In the genomic region with DNA sequence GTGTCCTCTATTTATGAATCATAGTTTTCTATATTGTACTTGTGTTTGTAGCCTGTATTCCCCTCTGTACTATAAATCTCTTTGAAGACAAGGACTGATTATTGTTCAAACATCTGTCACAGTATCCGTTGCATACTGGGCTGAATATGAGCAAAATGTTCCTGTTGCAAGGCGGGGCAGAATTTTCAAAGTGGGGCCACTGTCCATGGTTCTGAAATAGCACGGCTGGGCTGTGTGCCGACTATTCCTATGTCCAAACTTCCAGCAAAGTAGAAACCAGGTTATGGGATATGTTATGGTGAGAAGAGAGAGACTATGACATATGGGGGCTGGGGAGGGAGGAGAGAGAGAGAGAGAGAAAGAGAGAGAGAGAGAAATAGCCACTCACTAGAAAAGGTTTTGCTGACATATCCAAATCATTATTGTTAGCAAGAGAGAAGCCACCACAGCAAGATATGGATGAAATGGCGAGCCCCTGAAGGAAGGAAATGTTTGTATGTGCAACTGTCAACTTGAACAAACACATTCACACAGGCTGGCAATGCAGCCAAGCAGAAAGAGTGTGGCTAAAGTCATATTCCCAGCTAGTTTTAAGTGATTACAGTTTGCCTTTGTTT, we compare ENCODE assay signal across 11 cellular contexts.
DNase-seq lines count a peak whose midpoint lies in the region; ATAC-seq, FAIRE-seq and TF ChIP-seq lines count a peak whose summit lies in the region.
"Had no signal": no experiment of that assay in that cellular context is flagged by ENCODE, and none has a peak within 500 bp of the region (broad histone marks: within the 10 kb centered on the region; RNA-seq: fewer than 3 reads in every experiment).

No MANE protein-coding gene starts in this region.

- TF ChIP-seq CTCF in astrocyte (IDR thresholded peaks at IDR 0.05; ENCODE audit: insufficient read depth, low read depth, low read length), result no peak
- TF ChIP-seq CTCF in left lung (IDR thresholded peaks at IDR 0.05), result no peak
- no peak for TF ChIP-seq CTCF in esophagus muscularis mucosa (IDR thresholded peaks at IDR 0.05)

- no peaks in the 10 kb centered on the region for H3K36me3 Mint-ChIP-seq in astrocyte (ENCODE audit: low read depth, unreplicated experiment)
- no peaks in the 10 kb centered on the region for H3K36me3 Mint-ChIP-seq in activated T-helper 1 cell treated with anti-CD3 and anti-CD28 coated beads, Interleukin-12 subunit alpha, Interleukin-12 subunit beta, Interleukin-2, Interleukin-4 antibody, amounts not matched to agents 30 ng/mL and 10 ng/mL and 1 ng/mL, durations not matched to agents 14 hours and 24 hours and 36 hours (ENCODE audit: low read depth)
- H3K36me3 Mint-ChIP-seq: immature natural killer cell had no signal

- DNase-seq in ELR (ENCODE audit: low read depth), result peak; percentile 26
- peak; percentile 10 for DNase-seq in astrocyte (ENCODE audit: low read depth)
- no peak for DNase-seq in left lung
- no peak for DNase-seq in HPDE6-E6E7 (ENCODE audit: extremely low spot score)
- no peak for DNase-seq in activated T-helper 1 cell treated with anti-CD3 and anti-CD28 coated beads, Interleukin-12 subunit alpha, Interleukin-12 subunit beta, Interleukin-2, Interleukin-4 antibody, amounts not matched to agents 30 ng/mL and 10 ng/mL and 1 ng/mL, durations not matched to agents 14 hours and 24 hours and 36 hours (ENCODE audit: low spot score)
- DNase-seq in NCI-H2081 (lab: John Stamatoyannopoulos, UW), result no peak
- DNase-seq in esophagus muscularis mucosa (ENCODE audit: extremely low spot score), result no peak
- DNase-seq: NCI-H1417 treated with DMSO at 0.1 percent for 48 hours, right lobe of liver had no signal

- peak; percentile 57 for ATAC-seq in left lung

- no peaks in the 10 kb centered on the region for H3K4me1 Mint-ChIP-seq in astrocyte (ENCODE audit: low read depth, unreplicated experiment)
- H3K4me1 Mint-ChIP-seq in activated T-helper 1 cell treated with anti-CD3 and anti-CD28 coated beads, Interleukin-12 subunit alpha, Interleukin-12 subunit beta, Interleukin-2, Interleukin-4 antibody, amounts not matched to agents 30 ng/mL and 10 ng/mL and 1 ng/mL, durations not matched to agents 14 hours and 24 hours and 36 hours (ENCODE audit: low read depth), result no peaks in the 10 kb centered on the region
- H3K4me1 Mint-ChIP-seq: immature natural killer cell had no signal

- no peaks in the 10 kb centered on the region for H3K9me3 Mint-ChIP-seq in astrocyte (ENCODE audit: unreplicated experiment)
- H3K9me3 Mint-ChIP-seq in activated T-helper 1 cell treated with anti-CD3 and anti-CD28 coated beads, Interleukin-12 subunit alpha, Interleukin-12 subunit beta, Interleukin-2, Interleukin-4 antibody, amounts not matched to agents 30 ng/mL and 10 ng/mL and 1 ng/mL, durations not matched to agents 14 hours and 24 hours and 36 hours, result no peaks in the 10 kb centered on the region
- H3K9me3 Mint-ChIP-seq: immature natural killer cell had no signal

- H3K79me2 ChIP-seq in astrocyte (ENCODE audit: insufficient read depth, low read length), result no peaks in the 10 kb centered on the region

- H3K27me3 ChIP-seq in astrocyte (ENCODE audit: insufficient read depth, low read length) (no peaks in the 10 kb centered on the region), left lung (peaks cover 0 to 12% of the 10 kb centered on the region in 2 donors), esophagus muscularis mucosa (peaks cover 0 to 56% (median 0%) of the 10 kb centered on the region in 4 donors)
- H3K27me3 ChIP-seq: right lobe of liver had no signal

- no peak overlapping the region for H3K4me3 Mint-ChIP-seq in astrocyte (ENCODE audit: unreplicated experiment)
- no peak overlapping the region for H3K4me3 Mint-ChIP-seq in activated T-helper 1 cell treated with anti-CD3 and anti-CD28 coated beads, Interleukin-12 subunit alpha, Interleukin-12 subunit beta, Interleukin-2, Interleukin-4 antibody, amounts not matched to agents 30 ng/mL and 10 ng/mL and 1 ng/mL, durations not matched to agents 14 hours and 24 hours and 36 hours
- H3K4me3 Mint-ChIP-seq: immature natural killer cell had no signal

- H3K4me1 ChIP-seq in astrocyte (ENCODE audit: insufficient read depth, low read length), result no peaks in the 10 kb centered on the region
- no peaks in the 10 kb centered on the region for H3K4me1 ChIP-seq in left lung
- no peaks in the 10 kb centered on the region for H3K4me1 ChIP-seq in esophagus muscularis mucosa
- H3K4me1 ChIP-seq: right lobe of liver had no signal

- WGBS in esophagus muscularis mucosa, result 18% methylated on average over 5 of the region's 5 CpGs

- no peak overlapping the region for H3K9ac ChIP-seq in astrocyte (ENCODE audit: low read length)

- H3K9me3 ChIP-seq in astrocyte (ENCODE audit: insufficient read depth, low read depth, low read length), result no peaks in the 10 kb centered on the region
- no peaks in the 10 kb centered on the region for H3K9me3 ChIP-seq in left lung
- H3K9me3 ChIP-seq in esophagus muscularis mucosa, result no peaks in the 10 kb centered on the region
- H3K9me3 ChIP-seq: right lobe of liver had no signal

- no peaks in the 10 kb centered on the region for H3K36me3 ChIP-seq in astrocyte (ENCODE audit: insufficient read depth, low read length)
- H3K36me3 ChIP-seq in left lung, result no peaks in the 10 kb centered on the region
- no peaks in the 10 kb centered on the region for H3K36me3 ChIP-seq in esophagus muscularis mucosa
- H3K36me3 ChIP-seq: right lobe of liver had no signal

- TF ChIP-seq EP300 in Ishikawa (IDR thresholded peaks at IDR 0.05; ENCODE audit: borderline replicate concordance) (no peak), esophagus muscularis mucosa (IDR thresholded peaks at IDR 0.05) (no peak)

- H3K4me2 ChIP-seq in astrocyte (ENCODE audit: low read length), result no peak overlapping the region

- H3K27ac Mint-ChIP-seq in astrocyte (ENCODE audit: unreplicated experiment), result no peak overlapping the region
- no peak overlapping the region for H3K27ac Mint-ChIP-seq in activated T-helper 1 cell treated with anti-CD3 and anti-CD28 coated beads, Interleukin-12 subunit alpha, Interleukin-12 subunit beta, Interleukin-2, Interleukin-4 antibody, amounts not matched to agents 30 ng/mL and 10 ng/mL and 1 ng/mL, durations not matched to agents 14 hours and 24 hours and 36 hours
- H3K27ac Mint-ChIP-seq: immature natural killer cell had no signal

- no peak overlapping the region for H3K4me3 ChIP-seq in astrocyte (ENCODE audit: insufficient read depth, low read depth, low read length)
- H3K4me3 ChIP-seq in left lung, result no peak overlapping the region
- no peak overlapping the region for H3K4me3 ChIP-seq in esophagus muscularis mucosa
- H3K4me3 ChIP-seq: right lobe of liver had no signal

- FAIRE-seq in astrocyte (lab: Jason Lieb, UNC), result no peak

- no peak overlapping the region for H2AFZ ChIP-seq in astrocyte (ENCODE audit: low read depth, low read length)

- no peaks in the 10 kb centered on the region for H4K20me1 ChIP-seq in astrocyte (ENCODE audit: insufficient read depth, low read length)

- no peak for TF ChIP-seq RAD21 in Ishikawa (IDR thresholded peaks at IDR 0.05; ENCODE audit: low read depth)

- H3K27ac ChIP-seq in astrocyte (ENCODE audit: low read depth, low read length) (no peak overlapping the region), left lung (no peak overlapping the region), esophagus muscularis mucosa (replicated peaks in 1 of 4) (no peak overlapping the region)
- H3K27ac ChIP-seq: right lobe of liver had no signal

- no peak for TF ChIP-seq POLR2A in esophagus muscularis mucosa (IDR thresholded peaks at IDR 0.05; ENCODE audit: low read depth)

- intact Hi-C loops in left lung (cut with DNase I) (no loop called here), esophagus muscularis mucosa (cut with DNase I) (no loop called here)
- intact Hi-C loops in activated T-helper 1 cell treated with anti-CD3 and anti-CD28 coated beads, Interleukin-12 subunit alpha, Interleukin-12 subunit beta, Interleukin-2, Interleukin-4 antibody, amounts not matched to agents 30 ng/mL and 10 ng/mL and 1 ng/mL, durations not matched to agents 14 hours and 24 hours and 36 hours (cut with micrococcal nuclease), result no loop called here

- peaks cover 18% of the 10 kb centered on the region for H3K27me3 Mint-ChIP-seq in astrocyte (ENCODE audit: low read depth, unreplicated experiment)
- H3K27me3 Mint-ChIP-seq in activated T-helper 1 cell treated with anti-CD3 and anti-CD28 coated beads, Interleukin-12 subunit alpha, Interleukin-12 subunit beta, Interleukin-2, Interleukin-4 antibody, amounts not matched to agents 30 ng/mL and 10 ng/mL and 1 ng/mL, durations not matched to agents 14 hours and 24 hours and 36 hours (ENCODE audit: insufficient read depth), result no peaks in the 10 kb centered on the region

TF ChIP-seq in Ishikawa, 13 proteins besides CTCF, POLR2A, EP300 and RAD21:
- TF ChIP-seq, protein P1, sequence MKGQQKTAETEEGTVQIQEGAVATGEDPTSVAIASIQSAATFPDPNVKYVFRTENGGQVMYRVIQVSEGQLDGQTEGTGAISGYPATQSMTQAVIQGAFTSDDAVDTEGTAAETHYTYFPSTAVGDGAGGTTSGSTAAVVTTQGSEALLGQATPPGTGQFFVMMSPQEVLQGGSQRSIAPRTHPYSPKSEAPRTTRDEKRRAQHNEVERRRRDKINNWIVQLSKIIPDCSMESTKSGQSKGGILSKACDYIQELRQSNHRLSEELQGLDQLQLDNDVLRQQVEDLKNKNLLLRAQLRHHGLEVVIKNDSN (IDR thresholded peaks at IDR 0.05), result no peak
- TF ChIP-seq, protein P2, sequence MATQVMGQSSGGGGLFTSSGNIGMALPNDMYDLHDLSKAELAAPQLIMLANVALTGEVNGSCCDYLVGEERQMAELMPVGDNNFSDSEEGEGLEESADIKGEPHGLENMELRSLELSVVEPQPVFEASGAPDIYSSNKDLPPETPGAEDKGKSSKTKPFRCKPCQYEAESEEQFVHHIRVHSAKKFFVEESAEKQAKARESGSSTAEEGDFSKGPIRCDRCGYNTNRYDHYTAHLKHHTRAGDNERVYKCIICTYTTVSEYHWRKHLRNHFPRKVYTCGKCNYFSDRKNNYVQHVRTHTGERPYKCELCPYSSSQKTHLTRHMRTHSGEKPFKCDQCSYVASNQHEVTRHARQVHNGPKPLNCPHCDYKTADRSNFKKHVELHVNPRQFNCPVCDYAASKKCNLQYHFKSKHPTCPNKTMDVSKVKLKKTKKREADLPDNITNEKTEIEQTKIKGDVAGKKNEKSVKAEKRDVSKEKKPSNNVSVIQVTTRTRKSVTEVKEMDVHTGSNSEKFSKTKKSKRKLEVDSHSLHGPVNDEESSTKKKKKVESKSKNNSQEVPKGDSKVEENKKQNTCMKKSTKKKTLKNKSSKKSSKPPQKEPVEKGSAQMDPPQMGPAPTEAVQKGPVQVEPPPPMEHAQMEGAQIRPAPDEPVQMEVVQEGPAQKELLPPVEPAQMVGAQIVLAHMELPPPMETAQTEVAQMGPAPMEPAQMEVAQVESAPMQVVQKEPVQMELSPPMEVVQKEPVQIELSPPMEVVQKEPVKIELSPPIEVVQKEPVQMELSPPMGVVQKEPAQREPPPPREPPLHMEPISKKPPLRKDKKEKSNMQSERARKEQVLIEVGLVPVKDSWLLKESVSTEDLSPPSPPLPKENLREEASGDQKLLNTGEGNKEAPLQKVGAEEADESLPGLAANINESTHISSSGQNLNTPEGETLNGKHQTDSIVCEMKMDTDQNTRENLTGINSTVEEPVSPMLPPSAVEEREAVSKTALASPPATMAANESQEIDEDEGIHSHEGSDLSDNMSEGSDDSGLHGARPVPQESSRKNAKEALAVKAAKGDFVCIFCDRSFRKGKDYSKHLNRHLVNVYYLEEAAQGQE (IDR thresholded peaks at IDR 0.05; ENCODE audit: low read depth), result peak; percentile 92

Comparison
In these comparisons a context has a peak if more than half of its experiments do, and no peak if none do; other contexts are left out.
1. DNase-seq: peak in ELR (single experiment) and astrocyte (single experiment); none in left lung (0 of 2), HPDE6-E6E7 (single experiment), activated T-helper 1 cell treated with anti-CD3 and anti-CD28 coated beads, Interleukin-12 subunit alpha, Interleukin-12 subunit beta, Interleukin-2, Interleukin-4 antibody, amounts not matched to agents 30 ng/mL and 10 ng/mL and 1 ng/mL, durations not matched to agents 14 hours and 24 hours and 36 hours (single experiment), NCI-H2081 (0 of 2) and esophagus muscularis mucosa (single experiment).